Comparison of ENCODE assay signal across 9 cellular contexts in genomic region chr11:72222106-72222891, GRCh38. TPM values are rescaled to one million over a fixed set of nuclear protein-coding genes. Genes with fewer than 3 reads are reported as not detected.
A peak's percentile ranks its signal among the peaks of the same experiment; 100 is the strongest.
DNase-seq lines count a peak whose midpoint lies in the region; ATAC-seq, FAIRE-seq and TF ChIP-seq lines count a peak whose summit lies in the region.
"Had no signal": no experiment of that assay in that cellular context is flagged by ENCODE, and none has a peak within 500 bp of the region (broad histone marks: within the 10 kb centered on the region; RNA-seq: fewer than 3 reads in every experiment).

No MANE protein-coding gene starts in this region.

- no peak overlapping the region for H3K23ac ChIP-seq in H1 (ENCODE audit: insufficient read length)

- no peak for TF ChIP-seq POLR2A in H1 (IDR thresholded peaks at IDR 0.05; ENCODE audit: control extremely low read depth in 1 of 2, low read depth in 2 of 2, low read length in 2 of 2)

- H3K23me2 ChIP-seq in H1 (ENCODE audit: low read depth, low read length), result peaks cover 15% of the 10 kb centered on the region

- no peak for TF ChIP-seq EP300 in H1 (IDR thresholded peaks at IDR 0.05; ENCODE audit: borderline replicate concordance in 1 of 2, low read depth in 2 of 2, low read length in 2 of 2)

- DNase-seq in DMS79 (lab: John Stamatoyannopoulos, UW) (peak; percentile 69), NCI-H510A (lab: John Stamatoyannopoulos, UW) (peak; percentile 18), H1 (ENCODE audit: low read depth in 1 of 2, low spot score in 2 of 2) (peak in 1 of 2 experiments; percentile 51), globus pallidus (ENCODE audit: low spot score) (no peak), NCI-H2196 treated with DMSO at 0.1 percent for 48 hours (lab: John Stamatoyannopoulos, UW; ENCODE audit: unreplicated experiment) (no peak), omental fat pad (ENCODE audit: low spot score) (no peak)

- CTCF ChIA-PET in H1 (lab: Charles Lee; ENCODE audit: partially characterized antibody), result interaction anchor here (0.6 to 8.3 kb wide), 10 partner anchors 8 to 192 kb away, joined by 3 to 72 read pairs (median 4); no protein-coding TSS in a partner anchor

- no peak overlapping the region for H2AK5ac ChIP-seq in H1 (ENCODE audit: low read depth, low read length)

- no peak overlapping the region for H4K5ac ChIP-seq in H1 (ENCODE audit: insufficient read length, low read depth, low read length)

- no peak overlapping the region for H4K91ac ChIP-seq in H1 (replicated peaks; ENCODE audit: insufficient read length, low read length)

- H3K27ac ChIP-seq in H1 (ENCODE audit: low read depth, low read length) (no peak overlapping the region), neutrophil (peak overlapping the region; percentile 95)

- H3K4me3 ChIP-seq in H1 (ENCODE audit: extremely low read depth in 1 of 4, insufficient read depth in 2 of 4, low read depth in 3 of 4, low read length in 4 of 4) (peak overlapping the region in 3 of 4 experiments; percentile 10 to 89 (median 36); a peak in 5 of 8 replicates), neutrophil (ENCODE audit: low read depth in 1 of 2, low read length in 1 of 2) (peak overlapping the region; percentile 82 to 98)

- POLR2A ChIA-PET in H1 (lab: Charles Lee; ENCODE audit: partially characterized antibody), result interaction anchor here (0.9 to 9.9 kb wide), 7 partner anchors 14 to 130 kb away, joined by 3 to 160 read pairs (median 6); partner anchors contain the start of genes ANAPC15 and PHOX2A

- H2BK120ac ChIP-seq in H1 (replicated peaks; ENCODE audit: low read depth, low read length), result no peak overlapping the region

- 0 out of 2 replicates have a peak overlapping the region, but pooled peaks have one; percentile 13 for H2AFZ ChIP-seq in H1 (ENCODE audit: low read length)

- H3K4me1 ChIP-seq in H1 (replicated peaks in 1 of 4; ENCODE audit: control insufficient read depth in 3 of 4, insufficient read depth in 4 of 4, low read length in 3 of 4), result peaks cover 10 to 11% (median 11%) of the 10 kb centered on the region in 4 experiments; a peak in 6 of 7 replicates
- H3K4me1 ChIP-seq in neutrophil (ENCODE audit: control insufficient read depth in 1 of 2, insufficient read depth in 1 of 2, low read depth in 1 of 2, low read length in 1 of 2), result peaks cover 23 to 36% of the 10 kb centered on the region in 2 experiments

- peaks cover 0 to 11% of the 10 kb centered on the region in 2 experiments; a peak in 2 of 4 replicates for H3K79me2 ChIP-seq in H1 (ENCODE audit: control insufficient read depth in 1 of 2, insufficient read depth in 2 of 2, low read length in 2 of 2)

- no peak overlapping the region for H2BK12ac ChIP-seq in H1 (ENCODE audit: low read depth, low read length)

- no peak overlapping the region for H3K9ac ChIP-seq in H1 (replicated peaks in 1 of 4; ENCODE audit: extremely low read depth in 1 of 4, low read depth in 3 of 4, low read length in 3 of 4)

- no peak overlapping the region for H4K8ac ChIP-seq in H1 (ENCODE audit: extremely low read depth, insufficient read depth, low read length)

- no peak for FAIRE-seq in H1 (lab: Jason Lieb, UNC)

- H3K14ac ChIP-seq in H1 (ENCODE audit: insufficient read length), result no peak overlapping the region

- 77% methylated on average over 6 of the region's 6 CpGs; no CpG with 5 or more reads in 1 of the 2 experiments for WGBS in H1 (ENCODE audit: extremely low coverage in 1 of 2, insufficient coverage in 1 of 2, insufficient read length in 1 of 2, insufficient replicate concordance in 2 of 2, low coverage in 1 of 2, low lambda C conversion rate in 2 of 2, missing lambda C conversion rate in 1 of 2), 2 experiments

- no peak overlapping the region for H2BK15ac ChIP-seq in H1 (ENCODE audit: low read length)

- peaks cover 0 to 7% of the 10 kb centered on the region in 2 experiments for H4K20me1 ChIP-seq in H1 (replicated peaks in 1 of 2; ENCODE audit: control insufficient read depth in 1 of 2, insufficient read depth in 2 of 2, low read length in 2 of 2)

- H3K36me3 ChIP-seq in H1 (ENCODE audit: control insufficient read depth in 2 of 4, insufficient read depth in 4 of 4, low read length in 3 of 4), result no peaks in the 10 kb centered on the region
- H3K36me3 ChIP-seq in neutrophil, result peaks cover 7% of the 10 kb centered on the region

- no peaks in the 10 kb centered on the region for H3K9me3 ChIP-seq in H1 (ENCODE audit: insufficient read depth in 2 of 2, low read depth in 1 of 2, low read length in 1 of 2)
- H3K9me3 ChIP-seq in neutrophil, result no peaks in the 10 kb centered on the region

- no peak overlapping the region for H3K56ac ChIP-seq in H1 (replicated peaks; ENCODE audit: insufficient read length, low read depth, low read length)

- TF ChIP-seq RAD21 in H1 (IDR thresholded peaks at IDR 0.05 in 1 of 2, conservative IDR thresholded peaks at IDR 0.05 in 1 of 2; ENCODE audit: low read depth in 2 of 2, low read length in 2 of 2), result no peak

- peaks cover 6% of the 10 kb centered on the region for H3K79me1 ChIP-seq in H1 (ENCODE audit: low read depth, low read length)

- ATAC-seq in omental fat pad (ENCODE audit: low FRiP score) (no peak), GM21786 (IDR thresholded peaks at IDR 0.05; ENCODE audit: unreplicated experiment) (no peak)

- H2BK20ac ChIP-seq in H1 (ENCODE audit: low read length), result 0 out of 2 replicates have a peak overlapping the region, but pooled peaks have one; percentile 80

- peak overlapping the region; percentile 84 to 95 for H3K4me2 ChIP-seq in H1 (ENCODE audit: insufficient read depth in 1 of 2, low read depth in 2 of 2, low read length in 2 of 2)

- no peak overlapping the region for H3K18ac ChIP-seq in H1 (ENCODE audit: extremely low read depth, low read length)

- H3K27me3 ChIP-seq in H1 (replicated peaks in 1 of 4; ENCODE audit: control insufficient read depth in 3 of 4, extremely low read depth in 1 of 4, insufficient read depth in 3 of 4, low read length in 3 of 4), result no peaks in the 10 kb centered on the region; a peak in 2 of 7 replicates
- H3K27me3 ChIP-seq in neutrophil, result no peaks in the 10 kb centered on the region

- no peak overlapping the region for H3K4ac ChIP-seq in H1 (replicated peaks; ENCODE audit: insufficient read length, low read depth, low read length)

- TF ChIP-seq CTCF in H1 (IDR thresholded peaks at IDR 0.05; ENCODE audit: control extremely low read depth in 1 of 3, insufficient read depth in 1 of 3, low read depth in 1 of 3, low read length in 3 of 3) (no peak), neutrophil (IDR thresholded peaks at IDR 0.05) (no peak), omental fat pad (IDR thresholded peaks at IDR 0.05) (no peak)

- H2BK5ac ChIP-seq in H1 (ENCODE audit: low read depth, low read length), result peak overlapping the region; percentile 61; the same call in 1 of the 2 replicates

TF ChIP-seq in H1, 55 proteins besides CTCF, POLR2A, EP300 and RAD21 (continues in another document):
- no peak for TF ChIP-seq NRF1 (IDR thresholded peaks at IDR 0.05; ENCODE audit: low read depth, low read length)
- TF ChIP-seq MAFK (IDR thresholded peaks at IDR 0.05; ENCODE audit: low read depth, low read length), result no peak
- TF ChIP-seq JUN (IDR thresholded peaks at IDR 0.05; ENCODE audit: low read depth, low read length), result no peak
- TF ChIP-seq SIRT6 (IDR thresholded peaks at IDR 0.05; ENCODE audit: low read length), result no peak
- no peak for TF ChIP-seq HDAC2 (IDR thresholded peaks at IDR 0.05; ENCODE audit: borderline replicate concordance in 1 of 2, low read depth in 2 of 2, low read length in 2 of 2)
- no peak for TF ChIP-seq ASH2L (IDR thresholded peaks at IDR 0.05; ENCODE audit: low read length)

RNA-seq across cellular contexts. Expression of gene INPPL1, which starts 2.3 kb away (rescaled TPM):
- total RNA-seq in H1 (2021; fragmentation: NEBNext Ultra II Directional; extraction: Animal tissue kit (Norgen Biotek cat#: 25700)), result 79.1 and 79.5 TPM in 2 replicates
- polyA plus RNA-seq in H1 (2011; rRNA removed), result 54.5 and 91.4 TPM in 2 replicates
- 56.9 TPM for polyA plus RNA-seq in H1 (2011; cell fraction: cytosol; rRNA removed)
- 457 TPM for polyA plus RNA-seq in H1 (2011; cell fraction: nucleus; rRNA removed)
- polyA plus RNA-seq in H1 (2012, experiment 1 of 2), result 66.1 to 85.4 TPM (median 76.6 TPM) in 4 replicates
- 45.7 TPM for polyA plus RNA-seq in H1 (2012, experiment 2 of 2)
- 40.8 TPM for polyA plus RNA-seq in H1 (2013, experiment 1 of 2)
- 35.4 TPM for polyA plus RNA-seq in H1 (2013, experiment 2 of 2)
- 97.0 and 112 TPM in 2 replicates for polyA minus RNA-seq in H1 (2011; rRNA and poly(A)+ RNA removed)
- polyA minus RNA-seq in H1 (2011; cell fraction: cytosol; rRNA and poly(A)+ RNA removed), result 77.8 TPM
- polyA minus RNA-seq in H1 (2011; cell fraction: nucleus; rRNA and poly(A)+ RNA removed), result 191 TPM
- 10 to 100 TPM; 47.6 to 65.1 (median 57.6) TPM for total RNA-seq in omental fat pad

RNA-seq across cellular contexts. Expression of gene FOLR2, which starts 5.7 kb away (rescaled TPM):
- total RNA-seq in H1 (2021; fragmentation: NEBNext Ultra II Directional; extraction: Animal tissue kit (Norgen Biotek cat#: 25700)), result not detected in 2 replicates
- not detected in 2 replicates for polyA plus RNA-seq in H1 (2011; rRNA removed)
- polyA plus RNA-seq in H1 (2011; cell fraction: cytosol; rRNA removed), result not detected
- not detected for polyA plus RNA-seq in H1 (2011; cell fraction: nucleus; rRNA removed)
- not detected in 4 replicates for polyA plus RNA-seq in H1 (2012, experiment 1 of 2)
- not detected for polyA plus RNA-seq in H1 (2012, experiment 2 of 2)
- polyA plus RNA-seq in H1 (2013, experiment 1 of 2), result not detected
- polyA plus RNA-seq in H1 (2013, experiment 2 of 2), result not detected
- polyA minus RNA-seq in H1 (2011; rRNA and poly(A)+ RNA removed), result not detected in 2 replicates
- not detected for polyA minus RNA-seq in H1 (2011; cell fraction: cytosol; rRNA and poly(A)+ RNA removed)
- polyA minus RNA-seq in H1 (2011; cell fraction: nucleus; rRNA and poly(A)+ RNA removed), result not detected
- 100 to 1,000 TPM in 2 of 4 donors, 10 to 100 TPM in 2; 52.5 to 128 (median 95.5) TPM for total RNA-seq in omental fat pad
- total RNA-seq: NCI-H460 had no signal

RNA-seq across cellular contexts. Expression of gene PHOX2A, which starts 21.7 kb away (rescaled TPM):
- 0.19 TPM in 1 of 2 replicates, not detected in the other for total RNA-seq in H1 (2021; fragmentation: NEBNext Ultra II Directional; extraction: Animal tissue kit (Norgen Biotek cat#: 25700))
- polyA plus RNA-seq in H1 (2011; rRNA removed), result 0.67 and 0.94 TPM in 2 replicates
- polyA plus RNA-seq in H1 (2011; cell fraction: cytosol; rRNA removed), result 0.21 TPM
- 0.43 TPM for polyA plus RNA-seq in H1 (2011; cell fraction: nucleus; rRNA removed)
- polyA plus RNA-seq in H1 (2012, experiment 1 of 2), result 0.36 to 0.66 TPM (median 0.64 TPM) in 3 of 4 replicates, not detected in the other
- 0.46 TPM for polyA plus RNA-seq in H1 (2012, experiment 2 of 2)
- polyA plus RNA-seq in H1 (2013, experiment 1 of 2), result 0.12 TPM
- 0.06 TPM for polyA plus RNA-seq in H1 (2013, experiment 2 of 2)
- polyA minus RNA-seq in H1 (2011; rRNA and poly(A)+ RNA removed), result 1.0 TPM in 1 of 2 replicates, not detected in the other
- not detected for polyA minus RNA-seq in H1 (2011; cell fraction: cytosol; rRNA and poly(A)+ RNA removed)
- 0.80 TPM for polyA minus RNA-seq in H1 (2011; cell fraction: nucleus; rRNA and poly(A)+ RNA removed)
- total RNA-seq in omental fat pad, result not detected
- total RNA-seq: NCI-H460 had no signal

RNA-seq across cellular contexts. Expression of gene FOLR1, which starts 30.4 kb away (rescaled TPM):
- 0.55 TPM in 1 of 2 replicates, not detected in the other for total RNA-seq in H1 (2021; fragmentation: NEBNext Ultra II Directional; extraction: Animal tissue kit (Norgen Biotek cat#: 25700))
- polyA plus RNA-seq in H1 (2011; rRNA removed), result 1.3 and 1.9 TPM in 2 replicates
- polyA plus RNA-seq in H1 (2011; cell fraction: cytosol; rRNA removed), result 1.7 TPM
- 0.77 TPM for polyA plus RNA-seq in H1 (2011; cell fraction: nucleus; rRNA removed)
- 0.82 to 1.1 TPM (median 0.85 TPM) in 4 replicates for polyA plus RNA-seq in H1 (2012, experiment 1 of 2)
- polyA plus RNA-seq in H1 (2012, experiment 2 of 2), result 1.0 TPM
- 0.75 TPM for polyA plus RNA-seq in H1 (2013, experiment 1 of 2)
- polyA plus RNA-seq in H1 (2013, experiment 2 of 2), result 0.79 TPM
- polyA minus RNA-seq in H1 (2011; rRNA and poly(A)+ RNA removed), result 0.22 and 0.66 TPM in 2 replicates
- polyA minus RNA-seq in H1 (2011; cell fraction: cytosol; rRNA and poly(A)+ RNA removed), result 2.8 TPM
- 1.6 TPM for polyA minus RNA-seq in H1 (2011; cell fraction: nucleus; rRNA and poly(A)+ RNA removed)
- total RNA-seq in omental fat pad, result not detected
- total RNA-seq: NCI-H460 had no signal

Comparison
In these comparisons a context has a peak if more than half of its experiments do, and no peak if none do; other contexts are left out.
1. DNase-seq: peak in DMS79 (single experiment) and NCI-H510A (single experiment); none in globus pallidus (single experiment), NCI-H2196 treated with DMSO at 0.1 percent for 48 hours (single experiment) and omental fat pad (single experiment).
2. RNA of gene FOLR2, which starts 5.7 kb away (total RNA-seq): 52.5 to 128 TPM in omental fat pad; not detected in H1; every median in the first group is over 10 times any median in the second.